Comparison of ENCODE assay signal across 23 cellular contexts in the genomic region with DNA sequence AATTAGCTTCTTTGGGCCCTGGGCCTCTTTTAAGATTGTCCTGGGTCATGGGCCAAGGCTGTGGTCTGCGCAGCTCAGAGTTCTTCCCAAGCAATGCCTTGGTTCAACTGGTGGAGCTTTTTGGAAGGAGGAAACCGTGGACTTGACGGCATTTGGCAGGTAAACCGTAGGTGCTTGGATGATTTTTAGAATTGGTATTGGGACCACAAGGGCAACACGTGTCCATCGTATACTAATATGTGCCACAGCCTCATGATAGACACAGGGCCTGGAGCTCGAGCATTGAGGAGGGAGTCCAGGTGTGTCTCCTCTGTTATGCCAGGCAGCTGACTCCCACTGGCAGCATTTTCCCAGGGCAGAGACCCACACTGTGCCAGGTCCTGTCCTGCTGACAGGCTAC.
"Had no signal": no experiment of that assay in that cellular context is flagged by ENCODE, and none has a peak within 500 bp of the region (broad histone marks: within the 10 kb centered on the region; RNA-seq: fewer than 3 reads in every experiment).

No MANE protein-coding gene starts in this region.

- H3K4me2 ChIP-seq: neural progenitor cell had no signal

- H3K27me3 ChIP-seq: esophagus muscularis mucosa, left lung, ovary, sigmoid colon, tibial nerve, vagina had no signal

- H3K9me3 ChIP-seq: vagina had no signal

- H3K4me3 ChIP-seq: coronary artery, esophagus muscularis mucosa, heart right ventricle, left lung, neural progenitor cell, ovary, psoas muscle, sigmoid colon, thoracic aorta, tibial nerve, vagina had no signal

- H2AFZ ChIP-seq: neural progenitor cell had no signal

- H3K27ac ChIP-seq: coronary artery, esophagus muscularis mucosa, heart right ventricle, left lung, neural progenitor cell, ovary, psoas muscle, sigmoid colon, thoracic aorta, tibial nerve, vagina had no signal

- DNase-seq: dermis blood vessel endothelial cell; effector memory CD4-positive, alpha-beta T cell; foreskin melanocyte; glutamatergic neuron; heart right ventricle; hippocampal formation; left cardiac atrium; left lung; midbrain; naive thymus-derived CD4-positive, alpha-beta T cell; nucleus accumbens; ovary; psoas muscle; right cardiac atrium; sigmoid colon; stimulated activated CD4-positive, alpha-beta T cell treated with anti-CD3 and anti-CD28 coated beads, Interleukin-2, amount 100 ng/mL, for 24 hours; stimulated activated naive B cell treated with anti-CD40 and anti-IgM and Interleukin-4, amounts not matched to agents 10 μg/mL and 1 μg/mL and 100 μg/mL, for 72 hours had no signal

- H3K36me3 ChIP-seq: esophagus muscularis mucosa, heart right ventricle, left lung, neural progenitor cell, ovary, sigmoid colon, thoracic aorta, tibial nerve, vagina had no signal

- H3K4me1 ChIP-seq: esophagus muscularis mucosa, heart right ventricle, left lung, psoas muscle, sigmoid colon, tibial nerve had no signal

- H3K9ac ChIP-seq: neural progenitor cell had no signal
